Comparison of ENCODE assay signal across 14 cellular contexts in genomic region chr2:175871331-175871730, GRCh38.
"Had no signal": no experiment of that assay in that cellular context is flagged by ENCODE, and none has a peak within 500 bp of the region (broad histone marks: within the 10 kb centered on the region; RNA-seq: fewer than 3 reads in every experiment).

No MANE protein-coding gene starts in this region.

- H3K27ac ChIP-seq: pancreas had no signal

- H3K9me3 ChIP-seq: pancreas had no signal

- H3K27me3 ChIP-seq: pancreas had no signal

- DNase-seq: activated CD4-positive, alpha-beta memory T cell treated with anti-CD3 and anti-CD28 coated beads for 36 hours; activated CD4-positive, alpha-beta T cell treated with anti-CD3 and anti-CD28 coated beads for 36 hours; activated CD8-positive, alpha-beta memory T cell treated with anti-CD3 and anti-CD28 coated beads, Interleukin-2, amount 10 ng/mL, durations not matched to agents 7 days and 5 days; activated naive CD4-positive, alpha-beta T cell treated with anti-CD3 and anti-CD28 coated beads, Interleukin-2, amount 10 ng/mL, durations not matched to agents 7 days and 5 days; activated T-cell treated with anti-CD3 and anti-CD28 coated beads, Interleukin-2, amount 50 U/mL, for 24 hours; dermis blood vessel endothelial cell; islet precursor cell; mammary epithelial cell; naive thymus-derived CD4-positive, alpha-beta T cell; pancreas; stimulated activated CD4-positive, alpha-beta T cell treated with anti-CD3 and anti-CD28 coated beads, Interleukin-1b, Interleukin-23, amount 100 ng/mL, for 48 hours; T-helper 2 cell had no signal

- H3K36me3 ChIP-seq: pancreas had no signal

- ATAC-seq: activated CD4-positive, alpha-beta T cell treated with anti-CD3 and anti-CD28 coated beads for 36 hours; activated CD8-positive, alpha-beta memory T cell treated with anti-CD3 and anti-CD28 coated beads, Interleukin-2, amount 10 ng/mL, durations not matched to agents 7 days and 5 days; left lobe of liver; naive thymus-derived CD4-positive, alpha-beta T cell; pancreas; sciatic nerve had no signal

- H3K4me3 ChIP-seq: pancreas had no signal

- H3K4me1 ChIP-seq: pancreas had no signal
